Comparison of ENCODE assay signal across 20 cellular contexts in the genomic region with DNA sequence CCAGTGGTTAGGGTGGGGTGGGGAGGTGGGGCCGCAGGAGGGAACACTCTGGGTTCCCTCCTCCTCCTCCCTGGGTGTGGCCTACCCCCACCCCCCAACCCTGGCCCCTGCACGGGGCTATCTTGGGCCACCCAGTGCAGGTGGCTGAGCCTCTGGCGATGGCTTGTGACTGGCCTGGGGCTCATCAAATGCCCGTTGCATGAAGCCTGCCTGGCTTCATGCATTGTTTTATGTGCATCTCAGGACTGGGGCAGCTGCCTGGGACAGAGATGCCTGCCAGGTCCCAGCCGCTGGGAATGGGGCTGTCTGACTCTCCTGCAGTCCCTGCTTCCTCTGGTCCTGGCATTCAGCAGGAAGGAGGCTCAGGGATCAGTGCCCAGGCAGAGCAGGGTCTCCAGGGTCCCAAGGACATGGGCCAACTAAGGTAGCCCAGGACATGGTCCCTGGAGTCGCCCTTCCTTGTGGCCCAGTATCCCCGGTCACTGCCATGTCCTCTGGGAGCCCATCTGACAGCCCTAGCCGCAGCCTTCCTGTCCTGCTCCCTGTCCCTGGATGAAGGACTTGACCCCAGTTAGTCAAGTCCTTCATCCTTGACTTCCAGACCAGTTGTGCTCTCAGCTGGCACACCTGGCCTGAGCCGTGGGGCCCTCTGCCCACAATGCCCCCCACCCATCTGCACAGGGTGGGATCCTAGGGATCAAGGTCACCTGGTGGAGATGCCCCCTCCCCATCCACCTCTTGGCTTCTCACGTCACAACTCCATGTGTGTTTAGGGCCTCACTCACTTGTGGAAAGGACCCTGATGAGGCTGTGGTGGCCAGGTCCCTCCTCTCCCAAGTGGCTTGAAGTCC.
"Had no signal": no experiment of that assay in that cellular context is flagged by ENCODE, and none has a peak within 500 bp of the region (broad histone marks: within the 10 kb centered on the region; RNA-seq: fewer than 3 reads in every experiment).

No MANE protein-coding gene starts in this region.

- DNase-seq: activated CD4-positive, alpha-beta T cell treated with anti-CD3 and anti-CD28 coated beads, Interleukin-2, amount 10 ng/mL, durations not matched to agents 7 days and 5 days; activated CD8-positive, alpha-beta T cell treated with anti-CD3 and anti-CD28 coated beads, Interleukin-2, amount 10 ng/mL, durations not matched to agents 7 days and 5 days; activated T-cell treated with anti-CD3 and anti-CD28 coated beads, Interleukin-2, amount 50 U/mL, for 24 hours; amniotic stem cell; immature natural killer cell; occipital lobe; stimulated activated naive CD8-positive, alpha-beta T cell treated with anti-CD3 and anti-CD28 coated beads, Interleukin-15, amount 100 ng/mL, for 72 hours; transverse colon had no signal

- H3K4me3 Mint-ChIP-seq: activated CD4-positive, alpha-beta T cell treated with anti-CD3 and anti-CD28 coated beads, Interleukin-2, amount 10 ng/mL, durations not matched to agents 7 days and 5 days; activated CD8-positive, alpha-beta T cell treated with anti-CD3 and anti-CD28 coated beads, Interleukin-2, amount 10 ng/mL, durations not matched to agents 7 days and 5 days; activated T-cell treated with anti-CD3 and anti-CD28 coated beads, Interleukin-2, amount 50 U/mL, for 24 hours; central memory CD8-positive, alpha-beta T cell; immature natural killer cell; nephron; stimulated activated naive CD8-positive, alpha-beta T cell treated with anti-CD3 and anti-CD28 coated beads, Interleukin-15, amount 100 ng/mL, for 72 hours; T-helper 1 cell treated with Interleukin-12 subunit alpha and Interleukin-12 subunit beta and Interleukin-4 antibody, amounts not matched to agents 30 μg/mL and 1 μg/mL, for 36 hours had no signal

- H3K4me1 ChIP-seq: body of pancreas, esophagus muscularis mucosa, suprapubic skin, transverse colon, vagina had no signal

- H3K9me3 ChIP-seq: body of pancreas, suprapubic skin, transverse colon, vagina had no signal

- H3K4me1 Mint-ChIP-seq: activated CD4-positive, alpha-beta T cell treated with anti-CD3 and anti-CD28 coated beads, Interleukin-2, amount 10 ng/mL, durations not matched to agents 7 days and 5 days; central memory CD8-positive, alpha-beta T cell; immature natural killer cell; stimulated activated naive CD8-positive, alpha-beta T cell treated with anti-CD3 and anti-CD28 coated beads, Interleukin-15, amount 100 ng/mL, for 72 hours had no signal

- H3K27ac ChIP-seq: body of pancreas, coronary artery, esophagus muscularis mucosa, gastroesophageal sphincter, suprapubic skin, transverse colon, vagina had no signal

- H3K4me3 ChIP-seq: body of pancreas, coronary artery, esophagus muscularis mucosa, gastroesophageal sphincter, suprapubic skin, transverse colon, vagina had no signal

- H3K9me3 Mint-ChIP-seq: activated CD4-positive, alpha-beta T cell treated with anti-CD3 and anti-CD28 coated beads, Interleukin-2, amount 10 ng/mL, durations not matched to agents 7 days and 5 days; activated naive CD4-positive, alpha-beta T cell treated with anti-CD3 and anti-CD28 coated beads, Interleukin-2, amount 50 U/mL, for 72 hours; activated T-cell treated with anti-CD3 and anti-CD28 coated beads, Interleukin-2, amount 50 U/mL, for 24 hours; central memory CD8-positive, alpha-beta T cell; immature natural killer cell; nephron; stimulated activated naive CD8-positive, alpha-beta T cell treated with anti-CD3 and anti-CD28 coated beads, Interleukin-15, amount 100 ng/mL, for 72 hours; T-helper 1 cell treated with Interleukin-12 subunit alpha and Interleukin-12 subunit beta and Interleukin-4 antibody, amounts not matched to agents 30 μg/mL and 1 μg/mL, for 36 hours had no signal

- H3K36me3 ChIP-seq: esophagus muscularis mucosa, gastroesophageal sphincter, suprapubic skin, transverse colon, vagina had no signal

- H3K27me3 ChIP-seq: body of pancreas, vagina had no signal

- H3K27ac Mint-ChIP-seq: activated CD4-positive, alpha-beta T cell treated with anti-CD3 and anti-CD28 coated beads, Interleukin-2, amount 10 ng/mL, durations not matched to agents 7 days and 5 days; activated CD8-positive, alpha-beta T cell treated with anti-CD3 and anti-CD28 coated beads, Interleukin-2, amount 10 ng/mL, durations not matched to agents 7 days and 5 days; activated naive CD4-positive, alpha-beta T cell treated with anti-CD3 and anti-CD28 coated beads, Interleukin-2, amount 50 U/mL, for 72 hours; activated T-cell treated with anti-CD3 and anti-CD28 coated beads, Interleukin-2, amount 50 U/mL, for 24 hours; immature natural killer cell; nephron; progenitor cell of endocrine pancreas; stimulated activated naive CD8-positive, alpha-beta T cell treated with anti-CD3 and anti-CD28 coated beads, Interleukin-15, amount 100 ng/mL, for 72 hours; T-helper 1 cell treated with Interleukin-12 subunit alpha and Interleukin-12 subunit beta and Interleukin-4 antibody, amounts not matched to agents 30 μg/mL and 1 μg/mL, for 36 hours had no signal

- ATAC-seq: activated CD4-positive, CD25-positive, alpha-beta regulatory T cell treated with anti-CD3 and anti-CD28 coated beads, Interleukin-2, amount 50 U/mL, for 24 hours; activated CD8-positive, alpha-beta T cell treated with anti-CD3 and anti-CD28 coated beads, Interleukin-2, amount 10 ng/mL, durations not matched to agents 7 days and 5 days; activated naive CD4-positive, alpha-beta T cell treated with anti-CD3 and anti-CD28 coated beads, Interleukin-2, amount 50 U/mL, for 72 hours; body of pancreas; gastroesophageal sphincter had no signal

- H3K36me3 Mint-ChIP-seq: activated naive CD4-positive, alpha-beta T cell treated with anti-CD3 and anti-CD28 coated beads, Interleukin-2, amount 50 U/mL, for 72 hours; immature natural killer cell had no signal
